ENCODE assay signal across 16 cellular contexts in genomic region chr12:123617580-123617979, GRCh38. TPM values are rescaled to one million over a fixed set of nuclear protein-coding genes. Genes with fewer than 3 reads are reported as not detected.
DNase-seq lines count a peak whose midpoint lies in the region; ATAC-seq and TF ChIP-seq lines count a peak whose summit lies in the region.
"Had no signal": no experiment of that assay in that cellular context is flagged by ENCODE, and none has a peak within 500 bp of the region (broad histone marks: within the 10 kb centered on the region; RNA-seq: fewer than 3 reads in every experiment).

No MANE protein-coding gene starts in this region.

- peaks cover 2% of the 10 kb centered on the region for H3K79me2 ChIP-seq in osteoblast (ENCODE audit: insufficient read depth, low read length)

- no peaks in the 10 kb centered on the region for H3K9me3 ChIP-seq in osteoblast (ENCODE audit: low read depth, low read length)

- no peak for TF ChIP-seq CTCF in osteoblast (IDR thresholded peaks at IDR 0.05; ENCODE audit: extremely low read depth, low read depth, low read length)

- peaks cover 15% of the 10 kb centered on the region for H3K4me1 ChIP-seq in osteoblast (ENCODE audit: insufficient read depth, low read length)

- ATAC-seq in activated T-cell treated with anti-CD3 and anti-CD28 coated beads, Interleukin-2, amount 50 U/mL, for 4 hours, result no peak
- no peak for ATAC-seq in stimulated activated naive CD8-positive, alpha-beta T cell treated with anti-CD3 and anti-CD28 coated beads, Interleukin-15, amount 100 ng/mL, for 72 hours
- no peak for ATAC-seq in HG03521 (IDR thresholded peaks at IDR 0.05; ENCODE audit: unreplicated experiment)
- no peak for ATAC-seq in GM19397 (IDR thresholded peaks at IDR 0.05; ENCODE audit: unreplicated experiment)

- peak overlapping the region; percentile 82 for H3K27ac Mint-ChIP-seq in activated T-cell treated with anti-CD3 and anti-CD28 coated beads, Interleukin-2, amount 50 U/mL, for 24 hours
- H3K27ac Mint-ChIP-seq in stimulated activated naive CD8-positive, alpha-beta T cell treated with anti-CD3 and anti-CD28 coated beads, Interleukin-15, Interleukin-2, amounts not matched to agents 100 ng/mL and 50 ng/mL, for 24 hours, result peak overlapping the region; percentile 31
- no peak overlapping the region for H3K27ac Mint-ChIP-seq in stimulated activated naive CD8-positive, alpha-beta T cell treated with anti-CD3 and anti-CD28 coated beads, Interleukin-15, amount 100 ng/mL, for 72 hours
- H3K27ac Mint-ChIP-seq: CD4-positive, alpha-beta T cell had no signal

- no peaks in the 10 kb centered on the region for H3K27me3 Mint-ChIP-seq in activated T-cell treated with anti-CD3 and anti-CD28 coated beads, Interleukin-2, amount 50 U/mL, for 24 hours
- H3K27me3 Mint-ChIP-seq in activated T-cell treated with anti-CD3 and anti-CD28 coated beads, Interleukin-2, amount 50 U/mL, for 4 hours (ENCODE audit: low read depth), result no peaks in the 10 kb centered on the region
- H3K27me3 Mint-ChIP-seq in stimulated activated naive CD8-positive, alpha-beta T cell treated with anti-CD3 and anti-CD28 coated beads, Interleukin-15, Interleukin-2, amounts not matched to agents 100 ng/mL and 50 ng/mL, for 24 hours, result no peaks in the 10 kb centered on the region
- H3K27me3 Mint-ChIP-seq in stimulated activated naive CD8-positive, alpha-beta T cell treated with anti-CD3 and anti-CD28 coated beads, Interleukin-15, amount 100 ng/mL, for 72 hours, result no peaks in the 10 kb centered on the region
- H3K27me3 Mint-ChIP-seq: CD4-positive, alpha-beta T cell had no signal

- H3K4me1 Mint-ChIP-seq in activated T-cell treated with anti-CD3 and anti-CD28 coated beads, Interleukin-2, amount 50 U/mL, for 24 hours (ENCODE audit: low read depth), result peaks cover 18% of the 10 kb centered on the region
- peaks cover 4% of the 10 kb centered on the region for H3K4me1 Mint-ChIP-seq in activated T-cell treated with anti-CD3 and anti-CD28 coated beads, Interleukin-2, amount 50 U/mL, for 4 hours (ENCODE audit: low read depth)
- peaks cover 3% of the 10 kb centered on the region for H3K4me1 Mint-ChIP-seq in stimulated activated naive CD8-positive, alpha-beta T cell treated with anti-CD3 and anti-CD28 coated beads, Interleukin-15, Interleukin-2, amounts not matched to agents 100 ng/mL and 50 ng/mL, for 24 hours (ENCODE audit: low read depth)
- H3K4me1 Mint-ChIP-seq in stimulated activated naive CD8-positive, alpha-beta T cell treated with anti-CD3 and anti-CD28 coated beads, Interleukin-15, amount 100 ng/mL, for 72 hours, result no peaks in the 10 kb centered on the region

- H3K27ac ChIP-seq in osteoblast (ENCODE audit: low read depth, low read length), result no peak overlapping the region
- H3K27ac ChIP-seq: HL-60 had no signal

- no peaks in the 10 kb centered on the region for H3K9me3 Mint-ChIP-seq in activated T-cell treated with anti-CD3 and anti-CD28 coated beads, Interleukin-2, amount 50 U/mL, for 24 hours
- no peaks in the 10 kb centered on the region for H3K9me3 Mint-ChIP-seq in activated T-cell treated with anti-CD3 and anti-CD28 coated beads, Interleukin-2, amount 50 U/mL, for 4 hours
- H3K9me3 Mint-ChIP-seq in stimulated activated naive CD8-positive, alpha-beta T cell treated with anti-CD3 and anti-CD28 coated beads, Interleukin-15, Interleukin-2, amounts not matched to agents 100 ng/mL and 50 ng/mL, for 24 hours, result no peaks in the 10 kb centered on the region
- H3K9me3 Mint-ChIP-seq in stimulated activated naive CD8-positive, alpha-beta T cell treated with anti-CD3 and anti-CD28 coated beads, Interleukin-15, amount 100 ng/mL, for 72 hours, result no peaks in the 10 kb centered on the region
- H3K9me3 Mint-ChIP-seq: CD4-positive, alpha-beta T cell; HFFc6 had no signal

- no peak overlapping the region for H2AFZ ChIP-seq in osteoblast (ENCODE audit: low read length)

- peaks cover 97% of the 10 kb centered on the region for H3K36me3 Mint-ChIP-seq in activated T-cell treated with anti-CD3 and anti-CD28 coated beads, Interleukin-2, amount 50 U/mL, for 24 hours (ENCODE audit: low read depth)
- peaks cover 64% of the 10 kb centered on the region for H3K36me3 Mint-ChIP-seq in activated T-cell treated with anti-CD3 and anti-CD28 coated beads, Interleukin-2, amount 50 U/mL, for 4 hours (ENCODE audit: insufficient read depth)
- H3K36me3 Mint-ChIP-seq in stimulated activated naive CD8-positive, alpha-beta T cell treated with anti-CD3 and anti-CD28 coated beads, Interleukin-15, Interleukin-2, amounts not matched to agents 100 ng/mL and 50 ng/mL, for 24 hours (ENCODE audit: low read depth), result peaks cover 87% of the 10 kb centered on the region

- H3K36me3 ChIP-seq in osteoblast (ENCODE audit: insufficient read depth, low read length), result peaks cover 73% of the 10 kb centered on the region

- H3K4me3 Mint-ChIP-seq in activated T-cell treated with anti-CD3 and anti-CD28 coated beads, Interleukin-2, amount 50 U/mL, for 24 hours, result no peak overlapping the region
- no peak overlapping the region for H3K4me3 Mint-ChIP-seq in activated T-cell treated with anti-CD3 and anti-CD28 coated beads, Interleukin-2, amount 50 U/mL, for 4 hours
- no peak overlapping the region for H3K4me3 Mint-ChIP-seq in stimulated activated naive CD8-positive, alpha-beta T cell treated with anti-CD3 and anti-CD28 coated beads, Interleukin-15, Interleukin-2, amounts not matched to agents 100 ng/mL and 50 ng/mL, for 24 hours
- H3K4me3 Mint-ChIP-seq in stimulated activated naive CD8-positive, alpha-beta T cell treated with anti-CD3 and anti-CD28 coated beads, Interleukin-15, amount 100 ng/mL, for 72 hours, result no peak overlapping the region
- H3K4me3 Mint-ChIP-seq: CD4-positive, alpha-beta T cell; HFFc6 had no signal

- H3K4me3 ChIP-seq in osteoblast (ENCODE audit: insufficient read depth, low read length), result no peak overlapping the region

- H3K27me3 ChIP-seq in osteoblast (ENCODE audit: insufficient read depth, low read length), result no peaks in the 10 kb centered on the region

- H3K4me2 ChIP-seq in osteoblast (ENCODE audit: insufficient read depth, low read length), result no peak overlapping the region

- DNase-seq in activated T-cell treated with anti-CD3 and anti-CD28 coated beads, Interleukin-2, amount 50 U/mL, for 24 hours, result no peak
- no peak for DNase-seq in activated T-cell treated with anti-CD3 and anti-CD28 coated beads, Interleukin-2, amount 50 U/mL, for 4 hours
- DNase-seq in stimulated activated naive CD8-positive, alpha-beta T cell treated with anti-CD3 and anti-CD28 coated beads, Interleukin-15, amount 100 ng/mL, for 72 hours, result no peak
- peak; percentile 79 for DNase-seq in osteoblast (ENCODE audit: insufficient read length, low spot score, missing footprints)
- DNase-seq in NCI-H748 (lab: John Stamatoyannopoulos, UW; ENCODE audit: unreplicated experiment), result no peak
- DNase-seq: 8988T; C1 segment of cervical spinal cord; Calu3; CD4-positive, alpha-beta T cell; DMS 273 treated with DMSO at 0.1 percent for 48 hours; HCEC 1CT; HFFc6 had no signal

- H4K20me1 ChIP-seq in osteoblast (ENCODE audit: insufficient read depth, low read length), result peaks cover 4% of the 10 kb centered on the region

RNA-seq across cellular contexts. Expression of gene DDX55, which starts 15.7 kb away (rescaled TPM):
- 10 to 100 TPM; 69.2 to 75.7 (median 69.3) TPM for total RNA-seq in activated T-cell treated with anti-CD3 and anti-CD28 coated beads, Interleukin-2, amount 50 U/mL, for 4 hours
- total RNA-seq in osteoblast, result 19.2 and 20.6 TPM in 2 replicates

RNA-seq across cellular contexts. Expression of gene EIF2B1, which starts 15.9 kb away (rescaled TPM):
- 100 to 1,000 TPM; 112 to 117 (median 117) TPM for total RNA-seq in activated T-cell treated with anti-CD3 and anti-CD28 coated beads, Interleukin-2, amount 50 U/mL, for 4 hours
- 32.4 and 32.6 TPM in 2 replicates for total RNA-seq in osteoblast

RNA-seq across cellular contexts. Expression of gene GTF2H3, which starts 16.0 kb away (rescaled TPM):
- 10 to 100 TPM; 77.9 to 86.2 (median 78.5) TPM for total RNA-seq in activated T-cell treated with anti-CD3 and anti-CD28 coated beads, Interleukin-2, amount 50 U/mL, for 4 hours
- total RNA-seq in osteoblast, result 35.9 and 38.7 TPM in 2 replicates

RNA-seq across cellular contexts. Expression of gene TMED2, which starts 33.2 kb away (rescaled TPM):
- total RNA-seq in activated T-cell treated with anti-CD3 and anti-CD28 coated beads, Interleukin-2, amount 50 U/mL, for 4 hours, result 100 to 1,000 TPM; 204 to 222 (median 206) TPM
- 382 and 418 TPM in 2 replicates for total RNA-seq in osteoblast

RNA-seq across cellular contexts. Expression of gene TCTN2, which starts 53.3 kb away (rescaled TPM):
- 1 to 10 TPM; 2.4 to 4.3 (median 3.5) TPM for total RNA-seq in activated T-cell treated with anti-CD3 and anti-CD28 coated beads, Interleukin-2, amount 50 U/mL, for 4 hours
- 23.5 and 23.6 TPM in 2 replicates for total RNA-seq in osteoblast

Comparison
In these comparisons a context has a peak if more than half of its experiments do, and no peak if none do; other contexts are left out.
1. H3K27ac Mint-ChIP-seq: peak in activated T-cell treated with anti-CD3 and anti-CD28 coated beads, Interleukin-2, amount 50 U/mL, for 24 hours (single experiment) and stimulated activated naive CD8-positive, alpha-beta T cell treated with anti-CD3 and anti-CD28 coated beads, Interleukin-15, Interleukin-2, amounts not matched to agents 100 ng/mL and 50 ng/mL, for 24 hours (single experiment); none in stimulated activated naive CD8-positive, alpha-beta T cell treated with anti-CD3 and anti-CD28 coated beads, Interleukin-15, amount 100 ng/mL, for 72 hours (0 of 2).